In genomic region chr17:77460514-77461046, GRCh38 we compare ENCODE assay signal across 8 cellular contexts.
A peak's percentile ranks its signal among the peaks of the same experiment; 100 is the strongest.
DNase-seq lines count a peak whose midpoint lies in the region; TF ChIP-seq lines count a peak whose summit lies in the region.

No MANE protein-coding gene starts in this region.

- no peak for TF ChIP-seq CTCF in suprapubic skin (IDR thresholded peaks at IDR 0.05)

- peak overlapping the region; percentile 8 for H3K4me3 ChIP-seq in suprapubic skin

- peaks cover 88% of the 10 kb centered on the region for H3K4me1 ChIP-seq in suprapubic skin

- peak overlapping the region; percentile 98 for H3K27ac Mint-ChIP-seq in activated CD4-positive, alpha-beta T cell treated with anti-CD3 and anti-CD28 coated beads, Interleukin-2, amount 10 ng/mL, durations not matched to agents 7 days and 5 days
- H3K27ac Mint-ChIP-seq in immature natural killer cell = peak overlapping the region; percentile 91 to 98 (median 97)

- no peak for TF ChIP-seq EP300 in suprapubic skin (IDR thresholded peaks at IDR 0.05)

- H3K27me3 ChIP-seq in suprapubic skin = no peaks in the 10 kb centered on the region

- peak overlapping the region; percentile 95 for H3K4me3 Mint-ChIP-seq in activated CD4-positive, alpha-beta T cell treated with anti-CD3 and anti-CD28 coated beads, Interleukin-2, amount 10 ng/mL, durations not matched to agents 7 days and 5 days
- peak overlapping the region; percentile 68 to 92 (median 86) for H3K4me3 Mint-ChIP-seq in immature natural killer cell

- 76% methylated on average over 5 of the region's 9 CpGs for WGBS in suprapubic skin

- DNase-seq in activated CD4-positive, alpha-beta T cell treated with anti-CD3 and anti-CD28 coated beads, Interleukin-2, amount 10 ng/mL, durations not matched to agents 7 days and 5 days = no peak
- no peak for DNase-seq in activated CD4-positive, alpha-beta T cell treated with anti-CD3 and anti-CD28 coated beads, Interleukin-2, amount 50 U/mL, for 1 hour
- DNase-seq in UCSD-AML1 (lab: John Stamatoyannopoulos, UW; ENCODE audit: unreplicated experiment) (peak; percentile 49), immature natural killer cell (no peak), suprapubic skin (ENCODE audit: low spot score in 2 of 2) (no peak), globus pallidus (ENCODE audit: low spot score) (no peak), NCI-H2196 treated with DMSO at 0.1 percent for 48 hours (lab: John Stamatoyannopoulos, UW; ENCODE audit: unreplicated experiment) (no peak), COLO668 (lab: John Stamatoyannopoulos, UW; ENCODE audit: unreplicated experiment) (no peak)

- peaks cover 71% of the 10 kb centered on the region for H3K36me3 Mint-ChIP-seq in activated CD4-positive, alpha-beta T cell treated with anti-CD3 and anti-CD28 coated beads, Interleukin-2, amount 10 ng/mL, durations not matched to agents 7 days and 5 days (ENCODE audit: low read depth)
- peaks cover 2 to 8% (median 5%) of the 10 kb centered on the region in 3 donors for H3K36me3 Mint-ChIP-seq in immature natural killer cell

- no peaks in the 10 kb centered on the region for H3K9me3 ChIP-seq in suprapubic skin

- CTCF ChIA-PET in activated CD4-positive, alpha-beta T cell treated with anti-CD3 and anti-CD28 coated beads, Interleukin-2, amount 10 ng/mL, durations not matched to agents 7 days and 5 days (lab: Charles Lee) = interaction anchor here (0.9 to 2.4 kb wide), 10 partner anchors 11 to 128 kb away, joined by 3 to 10 read pairs (median 5); no protein-coding TSS in a partner anchor

- TF ChIP-seq POLR2A in suprapubic skin (IDR thresholded peaks at IDR 0.05) = no peak

- peaks cover 87% of the 10 kb centered on the region for H3K4me1 Mint-ChIP-seq in activated CD4-positive, alpha-beta T cell treated with anti-CD3 and anti-CD28 coated beads, Interleukin-2, amount 10 ng/mL, durations not matched to agents 7 days and 5 days
- peaks cover 94 to 96% of the 10 kb centered on the region in 2 donors for H3K4me1 Mint-ChIP-seq in immature natural killer cell

- no peaks in the 10 kb centered on the region for H3K9me3 Mint-ChIP-seq in activated CD4-positive, alpha-beta T cell treated with anti-CD3 and anti-CD28 coated beads, Interleukin-2, amount 10 ng/mL, durations not matched to agents 7 days and 5 days
- peaks cover 0 to 3% (median 0%) of the 10 kb centered on the region in 6 donors for H3K9me3 Mint-ChIP-seq in immature natural killer cell

- H3K36me3 ChIP-seq in suprapubic skin = no peaks in the 10 kb centered on the region

- POLR2A ChIA-PET in activated CD4-positive, alpha-beta T cell treated with anti-CD3 and anti-CD28 coated beads, Interleukin-2, amount 10 ng/mL, durations not matched to agents 7 days and 5 days (lab: Charles Lee) = interaction anchor here (0.5 to 1.1 kb wide), 2 partner anchors 19 to 1203 kb away, joined by 3 to 4 read pairs; no protein-coding TSS in a partner anchor

- peak overlapping the region; percentile 31 for H3K27ac ChIP-seq in suprapubic skin

- no peaks in the 10 kb centered on the region for H3K27me3 Mint-ChIP-seq in activated CD4-positive, alpha-beta T cell treated with anti-CD3 and anti-CD28 coated beads, Interleukin-2, amount 10 ng/mL, durations not matched to agents 7 days and 5 days
- peaks cover 2 to 16% (median 3%) of the 10 kb centered on the region in 3 donors for H3K27me3 Mint-ChIP-seq in immature natural killer cell (ENCODE audit: low read depth in 3 of 3)
